Comparison of ENCODE assay signal across 10 cellular contexts in genomic region chr14:71050227-71050823, GRCh38.
DNase-seq lines count a peak whose midpoint lies in the region; ATAC-seq and TF ChIP-seq lines count a peak whose summit lies in the region.
"Had no signal": no experiment of that assay in that cellular context is flagged by ENCODE, and none has a peak within 500 bp of the region (broad histone marks: within the 10 kb centered on the region; RNA-seq: fewer than 3 reads in every experiment).

No MANE protein-coding gene starts in this region.

- no peaks in the 10 kb centered on the region for H3K9me3 ChIP-seq in RWPE2 (ENCODE audit: severe bottlenecking)
- no peaks in the 10 kb centered on the region for H3K9me3 ChIP-seq in hepatocyte (ENCODE audit: low read depth)
- no peaks in the 10 kb centered on the region for H3K9me3 ChIP-seq in vagina
- H3K9me3 ChIP-seq in esophagus muscularis mucosa, result no peaks in the 10 kb centered on the region
- H3K9me3 ChIP-seq: SJSA1 had no signal

- H3K27ac ChIP-seq in ACC112 (ENCODE audit: low read depth, low read length), result peak overlapping the region; percentile 81; the same call in 1 of the 2 replicates
- no peak overlapping the region for H3K27ac ChIP-seq in RWPE2 (ENCODE audit: poor library complexity, severe bottlenecking)
- H3K27ac ChIP-seq in hepatocyte, result no peak overlapping the region
- no peak overlapping the region for H3K27ac ChIP-seq in vagina
- H3K27ac ChIP-seq in esophagus muscularis mucosa (replicated peaks in 1 of 4), result no peak overlapping the region
- H3K27ac ChIP-seq: SJSA1 had no signal

- H3K27me3 ChIP-seq in ACC112 (ENCODE audit: insufficient read depth, low read length), result no peaks in the 10 kb centered on the region
- no peaks in the 10 kb centered on the region for H3K27me3 ChIP-seq in RWPE2 (ENCODE audit: insufficient read depth, poor library complexity, severe bottlenecking)
- H3K27me3 ChIP-seq in hepatocyte, result no peaks in the 10 kb centered on the region
- H3K27me3 ChIP-seq in vagina, result no peaks in the 10 kb centered on the region
- no peaks in the 10 kb centered on the region for H3K27me3 ChIP-seq in esophagus muscularis mucosa
- H3K27me3 ChIP-seq: SJSA1 had no signal

- peaks cover 17% of the 10 kb centered on the region for H3K4me1 ChIP-seq in ACC112 (ENCODE audit: control insufficient read depth, insufficient read depth, low read length, unreplicated experiment)
- no peaks in the 10 kb centered on the region for H3K4me1 ChIP-seq in RWPE2 (ENCODE audit: insufficient read depth, poor library complexity, severe bottlenecking)
- H3K4me1 ChIP-seq in hepatocyte (ENCODE audit: insufficient read depth), result no peaks in the 10 kb centered on the region
- H3K4me1 ChIP-seq in vagina, result no peaks in the 10 kb centered on the region
- H3K4me1 ChIP-seq in esophagus muscularis mucosa, result no peaks in the 10 kb centered on the region
- H3K4me1 ChIP-seq: SJSA1 had no signal

- TF ChIP-seq EP300 in esophagus muscularis mucosa (IDR thresholded peaks at IDR 0.05), result no peak

- TF ChIP-seq CTCF in GM12865 (IDR thresholded peaks at IDR 0.05; ENCODE audit: insufficient read depth, low read depth, low read length, missing control alignments), result peak; percentile 24
- TF ChIP-seq CTCF in RWPE2 (IDR thresholded peaks at IDR 0.05; ENCODE audit: poor library complexity, severe bottlenecking), result peak; percentile 79
- TF ChIP-seq CTCF in hepatocyte (IDR thresholded peaks at IDR 0.05; ENCODE audit: poor library complexity), result peak; percentile 31
- TF ChIP-seq CTCF in vagina (IDR thresholded peaks at IDR 0.05), result no peak
- TF ChIP-seq CTCF in esophagus muscularis mucosa (IDR thresholded peaks at IDR 0.05), result peak in 1 of 3 experiments; percentile 41

- no peaks in the 10 kb centered on the region for H3K79me2 ChIP-seq in ACC112 (ENCODE audit: control insufficient read depth, insufficient read depth, low read length, unreplicated experiment)
- H3K79me2 ChIP-seq in hepatocyte, result no peaks in the 10 kb centered on the region

- H2AFZ ChIP-seq in ACC112 (ENCODE audit: low read length, unreplicated experiment) (no peak overlapping the region), hepatocyte (no peak overlapping the region)

- H3K9me2 ChIP-seq in hepatocyte (replicated peaks; ENCODE audit: insufficient read depth), result no peaks in the 10 kb centered on the region

- H3K4me3 ChIP-seq in ACC112 (ENCODE audit: low read depth, low read length) (no peak overlapping the region), GM12865 (ENCODE audit: low read depth, low read length) (no peak overlapping the region), RWPE2 (ENCODE audit: severe bottlenecking) (no peak overlapping the region), hepatocyte (no peak overlapping the region), vagina (no peak overlapping the region), esophagus muscularis mucosa (no peak overlapping the region)
- H3K4me3 ChIP-seq: SJSA1 had no signal

- H3K36me3 ChIP-seq in ACC112 (ENCODE audit: insufficient read depth, low read length) (peaks cover 10% of the 10 kb centered on the region; the same call in 1 of the 2 replicates), RWPE2 (ENCODE audit: low read depth) (peaks cover 94% of the 10 kb centered on the region), hepatocyte (replicated peaks; ENCODE audit: insufficient read depth, low read depth) (peaks cover 3% of the 10 kb centered on the region), vagina (peaks cover 0 to 16% of the 10 kb centered on the region in 2 donors), esophagus muscularis mucosa (peaks cover 12 to 77% (median 50%) of the 10 kb centered on the region in 4 donors)

- TF ChIP-seq POLR2A in vagina (IDR thresholded peaks at IDR 0.05) (no peak), esophagus muscularis mucosa (IDR thresholded peaks at IDR 0.05; ENCODE audit: low read depth) (no peak)

- 99% methylated on average over 2 of the region's 2 CpGs for WGBS in hepatocyte (ENCODE audit: low lambda C conversion rate, missing lambda C conversion rate)
- WGBS in esophagus muscularis mucosa, result 94% methylated on average over 2 of the region's 2 CpGs

- DNase-seq in GM12865 (ENCODE audit: low read depth) (no peak), RWPE2 (ENCODE audit: low spot score) (no peak), hepatocyte (ENCODE audit: low spot score) (no peak), vagina (ENCODE audit: extremely low spot score in 2 of 2) (no peak), T-helper 9 cell (no peak), esophagus muscularis mucosa (ENCODE audit: extremely low spot score) (no peak)
- DNase-seq: stimulated activated CD4-positive, alpha-beta T cell treated with anti-CD3 and anti-CD28 coated beads, Interleukin-2, amount 100 ng/mL, for 24 hours had no signal

- ATAC-seq in RWPE2 (ENCODE audit: low read depth) (no peak; the same call in 2 of the 3 replicates), GM19467 (IDR thresholded peaks at IDR 0.05; ENCODE audit: unreplicated experiment) (no peak)

- H4K20me1 ChIP-seq in hepatocyte (ENCODE audit: insufficient read depth, poor library complexity, severe bottlenecking), result no peaks in the 10 kb centered on the region

- no peak overlapping the region for H3K4me2 ChIP-seq in hepatocyte

- intact Hi-C loops in vagina (cut with DNase I) (no loop called here), esophagus muscularis mucosa (cut with DNase I) (no loop called here)

Comparison
In these comparisons a context has a peak if more than half of its experiments do, and no peak if none do; other contexts are left out.
1. CTCF ChIP-seq: peak in GM12865 (single experiment), RWPE2 (single experiment) and hepatocyte (single experiment); none in vagina (0 of 3).